ENCODE assay signal across 8 cellular contexts in the genomic region with DNA sequence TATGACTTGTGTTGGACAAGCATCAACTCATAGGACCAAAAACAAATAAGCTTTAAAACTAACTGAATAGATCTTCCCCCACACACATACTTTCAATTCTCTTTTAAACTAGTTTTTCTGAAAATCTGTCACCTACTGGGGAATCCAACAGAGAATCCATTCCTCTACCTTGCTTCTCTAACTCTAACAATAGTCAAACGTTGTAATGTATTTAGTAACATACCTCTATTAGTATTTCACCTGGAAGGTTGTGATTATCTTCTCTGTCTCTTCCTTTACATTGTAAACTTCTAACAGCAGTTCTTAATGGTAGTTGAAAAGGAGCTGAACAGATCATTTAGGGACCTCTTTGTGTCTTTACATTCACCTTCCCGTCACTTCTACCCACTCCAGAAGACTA.
"Had no signal": no experiment of that assay in that cellular context is flagged by ENCODE, and none has a peak within 500 bp of the region (broad histone marks: within the 10 kb centered on the region; RNA-seq: fewer than 3 reads in every experiment).

No MANE protein-coding gene starts in this region.

- H3K4me3 ChIP-seq: GM12878 had no signal

- DNase-seq: GDM1, GF-D8 had no signal

- ATAC-seq: GM12878 had no signal

- FAIRE-seq: G401.6, GM12878, GM12891, GM12892, GM18507, GM19239 had no signal
